In genomic region chr10:15814565-15814964, GRCh38 we compare ENCODE assay signal across 21 cellular contexts.
"Had no signal": no experiment of that assay in that cellular context is flagged by ENCODE, and none has a peak within 500 bp of the region (broad histone marks: within the 10 kb centered on the region; RNA-seq: fewer than 3 reads in every experiment).

No MANE protein-coding gene starts in this region.

- H3K4me1 ChIP-seq: breast epithelium, pancreas, thyroid gland, uterus had no signal

- H3K4me3 ChIP-seq: breast epithelium, heart right ventricle, lung, pancreas, sigmoid colon, thyroid gland, uterus had no signal

- H3K9me3 Mint-ChIP-seq: activated CD8-positive, alpha-beta T cell treated with anti-CD3 and anti-CD28 coated beads for 36 hours; activated T-helper 1 cell treated with anti-CD3 and anti-CD28 coated beads, Interleukin-12 subunit alpha, Interleukin-12 subunit beta, Interleukin-2, Interleukin-4 antibody, amounts not matched to agents 30 ng/mL and 10 ng/mL and 1 ng/mL, durations not matched to agents 14 hours and 24 hours and 36 hours; effector memory CD8-positive, alpha-beta T cell; naive B cell; T-cell had no signal

- H3K27me3 Mint-ChIP-seq: activated CD8-positive, alpha-beta T cell treated with anti-CD3 and anti-CD28 coated beads for 36 hours; effector memory CD8-positive, alpha-beta T cell; naive B cell; T-cell had no signal

- ATAC-seq: activated CD8-positive, alpha-beta T cell treated with anti-CD3 and anti-CD28 coated beads for 36 hours; effector memory CD8-positive, alpha-beta T cell; heart right ventricle; left cardiac atrium; pancreas; T-cell had no signal

- H3K27me3 ChIP-seq: breast epithelium, heart right ventricle, pancreas, sigmoid colon, thyroid gland, uterus had no signal

- H3K9me3 ChIP-seq: breast epithelium, heart right ventricle, pancreas, sigmoid colon, thyroid gland, uterus had no signal

- DNase-seq: activated CD4-positive, CD25-positive, alpha-beta regulatory T cell treated with anti-CD3 and anti-CD28 coated beads, Interleukin-2, amount 50 U/mL, for 72 hours; activated CD8-positive, alpha-beta memory T cell treated with anti-CD3 and anti-CD28 coated beads, Interleukin-2, amount 50 U/mL, for 48 hours; activated CD8-positive, alpha-beta T cell treated with anti-CD3 and anti-CD28 coated beads for 36 hours; activated naive CD4-positive, alpha-beta T cell treated with Interleukin-2 at 50 U/mL for 16 hours; anterior cingulate cortex; cerebellar nuclear complex; effector memory CD8-positive, alpha-beta T cell; foreskin melanocyte; heart right ventricle; left cardiac atrium; naive B cell; pancreas; sigmoid colon; stimulated activated CD4-positive, alpha-beta T cell treated with anti-CD3 and anti-CD28 coated beads, Interleukin-1b, Interleukin-23, amount 100 ng/mL, for 48 hours; T-cell; T1000; thyroid gland; uterus had no signal

- H3K36me3 ChIP-seq: breast epithelium, pancreas, thyroid gland, uterus had no signal

- H3K27ac Mint-ChIP-seq: activated CD8-positive, alpha-beta T cell treated with anti-CD3 and anti-CD28 coated beads for 36 hours; activated T-helper 1 cell treated with anti-CD3 and anti-CD28 coated beads, Interleukin-12 subunit alpha, Interleukin-12 subunit beta, Interleukin-2, Interleukin-4 antibody, amounts not matched to agents 30 ng/mL and 10 ng/mL and 1 ng/mL, durations not matched to agents 14 hours and 24 hours and 36 hours; naive B cell; T-cell had no signal

- H3K4me3 Mint-ChIP-seq: activated CD8-positive, alpha-beta T cell treated with anti-CD3 and anti-CD28 coated beads for 36 hours; activated T-helper 1 cell treated with anti-CD3 and anti-CD28 coated beads, Interleukin-12 subunit alpha, Interleukin-12 subunit beta, Interleukin-2, Interleukin-4 antibody, amounts not matched to agents 30 ng/mL and 10 ng/mL and 1 ng/mL, durations not matched to agents 14 hours and 24 hours and 36 hours; effector memory CD8-positive, alpha-beta T cell; naive B cell; T-cell had no signal

- H3K27ac ChIP-seq: breast epithelium, pancreas, sigmoid colon, thyroid gland, uterus had no signal
